ENCODE assay signal across 22 cellular contexts in the genomic region with DNA sequence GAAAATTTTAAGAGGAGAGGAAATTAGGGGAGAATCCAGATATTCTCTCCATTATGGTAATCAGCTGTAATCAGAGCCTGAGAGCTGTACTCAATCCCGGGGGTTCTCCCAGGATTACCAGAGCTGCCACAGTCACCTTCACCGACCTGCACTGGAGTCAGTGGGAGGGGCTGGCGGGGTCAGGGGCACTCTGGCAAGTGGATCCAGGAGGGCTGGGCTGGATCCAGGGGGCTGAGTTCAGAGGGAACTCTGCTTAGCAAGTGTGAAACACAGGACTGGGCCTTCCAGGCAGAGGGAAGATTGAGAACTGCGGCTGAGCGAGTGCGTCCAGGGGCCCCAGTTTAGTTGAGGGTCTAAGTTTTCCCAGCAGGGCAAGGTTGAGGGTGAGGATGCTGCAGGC.
"Had no signal": no experiment of that assay in that cellular context is flagged by ENCODE, and none has a peak within 500 bp of the region (broad histone marks: within the 10 kb centered on the region; RNA-seq: fewer than 3 reads in every experiment).

No MANE protein-coding gene starts in this region.

- H3K36me3 ChIP-seq: breast epithelium had no signal

- H3K9me3 Mint-ChIP-seq: activated naive CD8-positive, alpha-beta T cell treated with anti-CD3 and anti-CD28 coated beads, Interleukin-2, amount 10 ng/mL, durations not matched to agents 7 days and 5 days; WTC11 had no signal

- H3K4me3 Mint-ChIP-seq: activated CD8-positive, alpha-beta T cell treated with anti-CD3 and anti-CD28 coated beads, Interleukin-2, amount 10 ng/mL, durations not matched to agents 7 days and 5 days; activated naive CD8-positive, alpha-beta T cell treated with anti-CD3 and anti-CD28 coated beads, Interleukin-2, amount 10 ng/mL, durations not matched to agents 7 days and 5 days; WTC11 had no signal

- H3K27me3 Mint-ChIP-seq: activated naive CD8-positive, alpha-beta T cell treated with anti-CD3 and anti-CD28 coated beads, Interleukin-2, amount 10 ng/mL, durations not matched to agents 7 days and 5 days had no signal

- DNase-seq: activated CD4-positive, alpha-beta T cell treated with anti-CD3 and anti-CD28 coated beads for 48 hours; activated CD4-positive, alpha-beta T cell treated with anti-CD3 and anti-CD28 coated beads, Interleukin-2, amount 50 U/mL, for 4 hours; activated CD4-positive, CD25-positive, alpha-beta regulatory T cell treated with anti-CD3 and anti-CD28 coated beads, Interleukin-2, amount 50 U/mL, for 72 hours; activated CD8-positive, alpha-beta T cell treated with anti-CD3 and anti-CD28 coated beads, Interleukin-2, amount 10 ng/mL, durations not matched to agents 7 days and 5 days; activated naive CD4-positive, alpha-beta T cell treated with anti-CD3 and anti-CD28 coated beads, Interleukin-2, amount 50 U/mL, for 16 hours; activated naive CD8-positive, alpha-beta T cell treated with anti-CD3 and anti-CD28 coated beads, Interleukin-2, amount 10 ng/mL, durations not matched to agents 7 days and 5 days; activated T-cell treated with anti-CD3 and anti-CD28 coated beads, Interleukin-2, amount 50 U/mL, for 1 hour; aorta; caudate nucleus; Kasumi-1; NCI-H1048; NCI-H146; NCI-H187 treated with DMSO at 0.1 percent for 48 hours; NCI-H2081 treated with DMSO at 0.1 percent for 48 hours; NCI-H2171 treated with DMSO at 0.1 percent for 48 hours; NCI-H226; NCI-H526; SIG-M5; SW 1271 had no signal

- H3K36me3 Mint-ChIP-seq: activated naive CD8-positive, alpha-beta T cell treated with anti-CD3 and anti-CD28 coated beads, Interleukin-2, amount 10 ng/mL, durations not matched to agents 7 days and 5 days; WTC11 had no signal

- H3K4me1 ChIP-seq: breast epithelium had no signal

- H3K27ac ChIP-seq: breast epithelium, SK-N-MC had no signal

- H3K4me3 ChIP-seq: breast epithelium, SK-N-MC had no signal

- H3K27ac Mint-ChIP-seq: activated CD8-positive, alpha-beta T cell treated with anti-CD3 and anti-CD28 coated beads, Interleukin-2, amount 10 ng/mL, durations not matched to agents 7 days and 5 days; activated naive CD8-positive, alpha-beta T cell treated with anti-CD3 and anti-CD28 coated beads, Interleukin-2, amount 10 ng/mL, durations not matched to agents 7 days and 5 days; WTC11 had no signal

- H3K9me3 ChIP-seq: breast epithelium had no signal

- H3K4me1 Mint-ChIP-seq: activated naive CD8-positive, alpha-beta T cell treated with anti-CD3 and anti-CD28 coated beads, Interleukin-2, amount 10 ng/mL, durations not matched to agents 7 days and 5 days had no signal
